ENCODE assay signal across 11 cellular contexts in the genomic region with DNA sequence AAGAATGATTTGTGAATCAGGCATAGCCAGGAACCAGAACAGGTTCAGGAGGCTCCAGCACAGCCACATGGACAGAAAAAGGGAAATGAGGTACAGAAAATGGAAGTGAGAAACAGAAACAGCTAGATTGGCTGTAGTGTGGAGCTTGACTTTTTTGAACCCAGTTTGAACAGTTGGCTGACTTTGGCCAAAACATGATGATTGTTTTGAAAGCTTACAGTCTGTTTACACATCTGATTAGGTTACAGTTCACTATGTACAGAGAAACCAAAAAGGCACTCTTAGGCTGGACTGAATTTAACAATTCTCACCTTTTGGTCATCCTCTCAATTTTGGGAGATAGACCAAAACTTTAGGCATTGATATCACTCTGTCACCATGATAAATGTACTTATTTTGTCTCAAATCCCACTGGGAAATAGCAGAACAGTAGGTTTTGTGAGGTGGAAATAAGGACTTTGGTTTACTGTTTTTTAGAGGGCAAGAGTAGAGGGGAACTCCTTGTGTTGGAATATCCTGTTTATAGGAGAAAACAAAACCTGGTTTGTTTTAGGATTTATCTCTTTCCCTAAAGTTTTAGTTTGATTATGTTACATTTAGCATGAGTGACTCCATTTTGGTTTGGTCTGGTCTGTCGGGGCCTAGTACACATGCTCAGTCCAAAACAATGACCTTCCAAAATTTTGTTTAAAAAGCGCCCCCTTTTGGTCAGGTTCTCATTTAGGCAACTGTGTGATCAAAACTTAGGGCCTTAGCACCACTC.
DNase-seq lines count a peak whose midpoint lies in the region; ATAC-seq and TF ChIP-seq lines count a peak whose summit lies in the region.
"Had no signal": no experiment of that assay in that cellular context is flagged by ENCODE, and none has a peak within 500 bp of the region (broad histone marks: within the 10 kb centered on the region; RNA-seq: fewer than 3 reads in every experiment).

No MANE protein-coding gene starts in this region.

- WGBS in right lobe of liver (ENCODE audit: insufficient coverage, low coverage, low lambda C conversion rate, missing lambda C conversion rate): 62% methylated on average over 2 of the region's 2 CpGs
- WGBS in adrenal gland, 4 donors: 65 to 81% (median 68%) methylated on average over 2 of the region's 2 CpGs

- H3K27me3 Mint-ChIP-seq in osteocyte (ENCODE audit: unreplicated experiment): peaks cover 7% of the 10 kb centered on the region
- no peaks in the 10 kb centered on the region for H3K27me3 Mint-ChIP-seq in Caco-2 (ENCODE audit: insufficient read depth, unreplicated experiment)
- H3K27me3 Mint-ChIP-seq: activated naive CD8-positive, alpha-beta T cell treated with anti-CD3 and anti-CD28 coated beads for 36 hours had no signal

- no TSS peak for BruUV-seq in Caco-2 (replicated peaks; lab: Mats Ljungman, UMichigan)

- H3K4me3 ChIP-seq in right lobe of liver: no peak overlapping the region
- H3K4me3 ChIP-seq in adrenal gland: no peak overlapping the region
- no peak overlapping the region for H3K4me3 ChIP-seq in Caco-2 (ENCODE audit: low read depth, low read length)

- H3K36me3 Mint-ChIP-seq in osteocyte (ENCODE audit: unreplicated experiment) (no peaks in the 10 kb centered on the region), Caco-2 (ENCODE audit: insufficient read depth, unreplicated experiment) (no peaks in the 10 kb centered on the region)

- H3K4me3 Mint-ChIP-seq in osteocyte (ENCODE audit: unreplicated experiment) (no peak overlapping the region), Caco-2 (ENCODE audit: unreplicated experiment) (no peak overlapping the region)
- H3K4me3 Mint-ChIP-seq: activated naive CD8-positive, alpha-beta T cell treated with anti-CD3 and anti-CD28 coated beads for 36 hours had no signal

- H3K27me3 ChIP-seq in right lobe of liver (no peaks in the 10 kb centered on the region), adrenal gland (no peaks in the 10 kb centered on the region), Caco-2 (replicated peaks; ENCODE audit: control insufficient read depth, insufficient read depth, low read length) (no peaks in the 10 kb centered on the region)

- H3K36me3 ChIP-seq in right lobe of liver: no peaks in the 10 kb centered on the region
- no peaks in the 10 kb centered on the region for H3K36me3 ChIP-seq in adrenal gland (replicated peaks in 1 of 2)
- no peaks in the 10 kb centered on the region for H3K36me3 ChIP-seq in Caco-2 (ENCODE audit: control insufficient read depth, insufficient read depth, low read length)

- no peaks in the 10 kb centered on the region for H3K4me1 Mint-ChIP-seq in osteocyte (ENCODE audit: unreplicated experiment)
- no peaks in the 10 kb centered on the region for H3K4me1 Mint-ChIP-seq in Caco-2 (ENCODE audit: low read depth, unreplicated experiment)

- ATAC-seq in GM18498 (IDR thresholded peaks at IDR 0.05; ENCODE audit: unreplicated experiment) (peak; percentile 89), GM21786 (IDR thresholded peaks at IDR 0.05; ENCODE audit: unreplicated experiment) (peak; percentile 91), right lobe of liver (peak; percentile 85 to 90 (median 86)), HG02981 (IDR thresholded peaks at IDR 0.05; ENCODE audit: unreplicated experiment) (no peak)

- DNase-seq in NAMALWA (ENCODE audit: low spot score) (peak; percentile 38), right lobe of liver (no peak), adrenal gland (no peak), osteocyte (ENCODE audit: extremely low spot score, unreplicated experiment) (no peak), Caco-2 (no peak)
- DNase-seq: activated naive CD8-positive, alpha-beta T cell treated with anti-CD3 and anti-CD28 coated beads for 36 hours; KG1; nucleus accumbens had no signal

- peaks cover 0 to 19% (median 3%) of the 10 kb centered on the region in 4 donors for H3K4me1 ChIP-seq in right lobe of liver
- no peaks in the 10 kb centered on the region for H3K4me1 ChIP-seq in adrenal gland (replicated peaks in 1 of 2)
- no peaks in the 10 kb centered on the region for H3K4me1 ChIP-seq in Caco-2

- H3K9me3 Mint-ChIP-seq in osteocyte (ENCODE audit: unreplicated experiment) (no peaks in the 10 kb centered on the region), Caco-2 (ENCODE audit: unreplicated experiment) (no peaks in the 10 kb centered on the region)
- H3K9me3 Mint-ChIP-seq: activated naive CD8-positive, alpha-beta T cell treated with anti-CD3 and anti-CD28 coated beads for 36 hours had no signal

- TF ChIP-seq CTCF in right lobe of liver (IDR thresholded peaks at IDR 0.05) (peak in 1 of 4 donors; percentile 10), adrenal gland (IDR thresholded peaks at IDR 0.05) (no peak), osteocyte (IDR thresholded peaks at IDR 0.05) (no peak), Caco-2 (IDR thresholded peaks at IDR 0.05; ENCODE audit: insufficient read depth in 1 of 2, low read depth in 1 of 2, low read length in 1 of 2, severe bottlenecking in 1 of 2, unreplicated experiment in 1 of 2) (no peak)

- POLR2A ChIA-PET in Caco-2 (lab: Charles Lee): no interaction called here

- H3K27ac Mint-ChIP-seq in osteocyte (ENCODE audit: unreplicated experiment) (no peak overlapping the region), Caco-2 (ENCODE audit: unreplicated experiment) (no peak overlapping the region)
- H3K27ac Mint-ChIP-seq: activated naive CD8-positive, alpha-beta T cell treated with anti-CD3 and anti-CD28 coated beads for 36 hours had no signal

- TF ChIP-seq POLR2A in right lobe of liver (IDR thresholded peaks at IDR 0.05): no peak
- no peak for TF ChIP-seq POLR2A in adrenal gland (IDR thresholded peaks at IDR 0.05)

- H3K9me3 ChIP-seq in right lobe of liver (no peaks in the 10 kb centered on the region), adrenal gland (replicated peaks in 1 of 3) (no peaks in the 10 kb centered on the region), Caco-2 (no peaks in the 10 kb centered on the region)

- peak overlapping the region in 2 of 3 donors; percentile 42 to 52 for H3K27ac ChIP-seq in right lobe of liver
- H3K27ac ChIP-seq in adrenal gland: no peak overlapping the region

- CTCF ChIA-PET in Caco-2 (lab: Charles Lee): no interaction called here

- intact Hi-C loops in right lobe of liver (cut with DNase I) (no loop called here), adrenal gland (cut with DNase I) (no loop called here), Caco-2 (cut with micrococcal nuclease; ENCODE audit: unreplicated experiment) (no loop called here)

Comparison
In these comparisons a context has a peak if more than half of its experiments do, and no peak if none do; other contexts are left out.
1. H3K27ac ChIP-seq: peak in right lobe of liver (2 of 3); none in adrenal gland (0 of 5).